ENCODE assay signal across 11 cellular contexts in the genomic region with DNA sequence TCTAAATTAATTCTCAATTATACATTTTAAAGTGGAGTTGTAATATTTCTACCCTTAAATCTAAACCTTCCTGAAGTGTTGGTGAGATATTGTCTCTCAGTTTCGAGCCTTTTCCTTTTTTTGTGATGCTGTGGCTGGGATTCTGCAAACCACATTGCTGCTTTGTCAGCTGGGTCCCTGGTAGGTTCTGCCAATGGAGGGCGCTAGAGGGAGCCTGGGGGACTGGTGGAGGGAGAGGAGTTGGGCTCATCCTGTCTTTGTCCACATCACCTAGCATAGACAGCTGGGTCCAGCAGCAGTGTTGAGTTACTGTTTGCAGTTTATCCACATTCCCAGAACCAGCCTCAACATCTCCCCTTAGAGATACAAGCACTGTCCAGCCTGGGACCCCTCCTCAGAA. TPM values are rescaled to one million over a fixed set of nuclear protein-coding genes. Genes with fewer than 3 reads are reported as not detected.
DNase-seq lines count a peak whose midpoint lies in the region; ATAC-seq and TF ChIP-seq lines count a peak whose summit lies in the region.
"Had no signal": no experiment of that assay in that cellular context is flagged by ENCODE, and none has a peak within 500 bp of the region (broad histone marks: within the 10 kb centered on the region; RNA-seq: fewer than 3 reads in every experiment).

No MANE protein-coding gene starts in this region.

- CTCF ChIA-PET in activated naive CD4-positive, alpha-beta T cell treated with anti-CD3 and anti-CD28 coated beads for 36 hours (lab: Charles Lee): interaction anchor here (1.0 to 3.1 kb wide), 4 partner anchors 9 to 176 kb away, joined by 3 to 12 read pairs (median 6); no protein-coding TSS in a partner anchor

- H3K36me3 ChIP-seq in MM.1S (replicated peaks; ENCODE audit: insufficient read depth, low read length) (no peaks in the 10 kb centered on the region), psoas muscle (ENCODE audit: insufficient read depth in 1 of 2, low read depth in 1 of 2) (no peaks in the 10 kb centered on the region)
- H3K36me3 ChIP-seq: left lung had no signal

- H3K9me3 ChIP-seq in MM.1S (replicated peaks; ENCODE audit: insufficient read depth, low read length) (no peaks in the 10 kb centered on the region), psoas muscle (no peaks in the 10 kb centered on the region)
- H3K9me3 ChIP-seq: left lung had no signal

- H3K9me2 ChIP-seq in MM.1S (replicated peaks; ENCODE audit: insufficient read depth, low read length): no peaks in the 10 kb centered on the region

- H3K27me3 ChIP-seq in MM.1S (replicated peaks; ENCODE audit: insufficient read depth, low read length) (no peaks in the 10 kb centered on the region), psoas muscle (ENCODE audit: insufficient read depth in 3 of 3, low read length in 2 of 3) (no peaks in the 10 kb centered on the region)
- H3K27me3 ChIP-seq: left lung had no signal

- H3K27ac Mint-ChIP-seq in activated naive CD4-positive, alpha-beta T cell treated with anti-CD3 and anti-CD28 coated beads for 36 hours: no peak overlapping the region
- H3K27ac Mint-ChIP-seq in chondrocyte (ENCODE audit: unreplicated experiment): peak overlapping the region; percentile 78

- no peak overlapping the region for H3K9ac ChIP-seq in MM.1S (ENCODE audit: low read length)

- H3K4me1 ChIP-seq in MM.1S (ENCODE audit: low read length) (no peaks in the 10 kb centered on the region), psoas muscle (peaks cover 16% of the 10 kb centered on the region)
- H3K4me1 ChIP-seq: left lung had no signal

- H3K4me1 Mint-ChIP-seq in activated naive CD4-positive, alpha-beta T cell treated with anti-CD3 and anti-CD28 coated beads for 36 hours (ENCODE audit: low read depth): no peaks in the 10 kb centered on the region
- peaks cover 51% of the 10 kb centered on the region for H3K4me1 Mint-ChIP-seq in chondrocyte (ENCODE audit: low read depth)

- H3K79me2 ChIP-seq in MM.1S (ENCODE audit: low read length): no peaks in the 10 kb centered on the region

- no peak overlapping the region for H2AFZ ChIP-seq in MM.1S (ENCODE audit: low read length)

- TF ChIP-seq CTCF in MM.1S (IDR thresholded peaks at IDR 0.05; ENCODE audit: low read length) (peak; percentile 46), chondrocyte (IDR thresholded peaks at IDR 0.05) (peak; percentile 70), psoas muscle (IDR thresholded peaks at IDR 0.05) (no peak)

- H3K9me3 Mint-ChIP-seq in activated naive CD4-positive, alpha-beta T cell treated with anti-CD3 and anti-CD28 coated beads for 36 hours: no peaks in the 10 kb centered on the region
- peaks cover 2% of the 10 kb centered on the region for H3K9me3 Mint-ChIP-seq in chondrocyte (ENCODE audit: low read depth)

- no peaks in the 10 kb centered on the region for H3F3A ChIP-seq in MM.1S (ENCODE audit: insufficient read depth, low read length)

- no peak overlapping the region for H3K27ac ChIP-seq in MM.1S (ENCODE audit: low read length)
- H3K27ac ChIP-seq in psoas muscle: no peak overlapping the region

- no peak overlapping the region for H3K4me3 Mint-ChIP-seq in activated naive CD4-positive, alpha-beta T cell treated with anti-CD3 and anti-CD28 coated beads for 36 hours
- no peak overlapping the region for H3K4me3 Mint-ChIP-seq in chondrocyte (ENCODE audit: unreplicated experiment)
- H3K4me3 Mint-ChIP-seq: brain had no signal

- ATAC-seq in psoas muscle: peak in 3 of 4 donors; percentile 29 to 63 (median 53)
- no peak for ATAC-seq in HG03460 (IDR thresholded peaks at IDR 0.05; ENCODE audit: unreplicated experiment)
- ATAC-seq in left colon: no peak

- 63 to 72% (median 71%) methylated on average over 2 of the region's 2 CpGs for WGBS in psoas muscle, 3 donors

- H3K4me3 ChIP-seq in MM.1S (ENCODE audit: low read length) (no peak overlapping the region), psoas muscle (no peak overlapping the region)
- H3K4me3 ChIP-seq: left lung had no signal

- H3K36me3 Mint-ChIP-seq in activated naive CD4-positive, alpha-beta T cell treated with anti-CD3 and anti-CD28 coated beads for 36 hours (ENCODE audit: low read depth): no peaks in the 10 kb centered on the region
- H3K36me3 Mint-ChIP-seq in chondrocyte (ENCODE audit: low read depth): peaks cover 13% of the 10 kb centered on the region

- peak; percentile 55 for DNase-seq in activated naive CD4-positive, alpha-beta T cell treated with anti-CD3 and anti-CD28 coated beads for 36 hours
- no peak for DNase-seq in activated naive CD4-positive, alpha-beta T cell treated with Interleukin-2 at 50 U/mL for 16 hours
- no peak for DNase-seq in MM.1S
- no peak for DNase-seq in chondrocyte (ENCODE audit: low spot score)
- no peak for DNase-seq in psoas muscle
- DNase-seq in NCI-H128 (lab: John Stamatoyannopoulos, UW; ENCODE audit: unreplicated experiment): no peak
- DNase-seq in left colon: no peak
- DNase-seq: left lung, NCI-H1417 had no signal

- H3K27me3 Mint-ChIP-seq in activated naive CD4-positive, alpha-beta T cell treated with anti-CD3 and anti-CD28 coated beads for 36 hours (ENCODE audit: low read depth): no peaks in the 10 kb centered on the region
- no peaks in the 10 kb centered on the region for H3K27me3 Mint-ChIP-seq in chondrocyte (ENCODE audit: low read depth)

- H4K20me1 ChIP-seq in MM.1S (ENCODE audit: insufficient read depth, low read length): no peaks in the 10 kb centered on the region

- H3K4me2 ChIP-seq in MM.1S (ENCODE audit: low read depth, low read length): no peak overlapping the region

- intact Hi-C loops in activated naive CD4-positive, alpha-beta T cell treated with anti-CD3 and anti-CD28 coated beads for 36 hours (cut with micrococcal nuclease): no loop called here
- intact Hi-C loops in psoas muscle (cut with DNase I) (no loop called here), left colon (cut with DNase I, micrococcal nuclease) (no loop called here)

RNA-seq across cellular contexts. Expression of gene TRAF6, which starts 41.0 kb away (rescaled TPM):
- total RNA-seq in activated naive CD4-positive, alpha-beta T cell treated with anti-CD3 and anti-CD28 coated beads for 36 hours: 1 to 10 TPM; 8.3 to 8.7 TPM
- total RNA-seq in chondrocyte (14.4 to 16.0 TPM (median 15.2 TPM) in 3 replicates), psoas muscle (10 to 100 TPM; 11.1 to 14.9 (median 11.6) TPM), left colon (10 to 100 TPM; 11.7 to 15.1 TPM)
- 1 to 10 TPM; 4.7 to 9.7 (median 6.7) TPM for polyA plus RNA-seq in psoas muscle

Comparison
In these comparisons a context has a peak if more than half of its experiments do, and no peak if none do; other contexts are left out.
1. ATAC-seq: peak in psoas muscle (3 of 4); none in HG03460 (single experiment) and left colon (single experiment).